ENCODE assay signal across 8 cellular contexts in the genomic region with DNA sequence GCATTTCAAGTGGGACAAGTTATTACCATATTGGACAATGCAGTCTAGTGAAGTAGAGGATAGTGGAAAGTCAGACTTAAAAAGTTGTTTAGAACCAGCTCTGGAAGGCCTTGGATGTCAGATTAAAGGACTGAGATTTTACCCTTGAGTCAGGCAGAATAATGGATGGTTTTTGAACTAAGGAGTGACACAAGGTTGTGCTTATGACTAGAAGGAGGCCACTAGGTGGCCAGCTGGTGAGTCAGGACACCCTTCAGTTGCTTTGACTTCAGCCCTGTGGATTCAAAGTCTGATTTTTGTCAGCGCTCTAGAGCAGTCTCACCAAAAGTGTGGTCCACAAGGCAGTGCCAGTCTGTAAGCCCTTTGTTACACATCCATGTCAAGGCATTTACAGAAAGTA. TPM values are rescaled to one million over a fixed set of nuclear protein-coding genes. Genes with fewer than 3 reads are reported as not detected.
A peak's percentile ranks its signal among the peaks of the same experiment; 100 is the strongest.
DNase-seq lines count a peak whose midpoint lies in the region; ATAC-seq and TF ChIP-seq lines count a peak whose summit lies in the region.

No MANE protein-coding gene starts in this region.

- H3K9me3 ChIP-seq in CD4-positive, CD25-positive, alpha-beta regulatory T cell (ENCODE audit: control insufficient read depth in 2 of 2, low read length in 2 of 2) = no peaks in the 10 kb centered on the region
- H3K9me3 ChIP-seq in SJCRH30 (replicated peaks) (no peaks in the 10 kb centered on the region), spleen (no peaks in the 10 kb centered on the region), heart right ventricle (no peaks in the 10 kb centered on the region)

- peak; percentile 47 to 52 for TF ChIP-seq CTCF in GM23338 (conservative IDR thresholded peaks at IDR 0.05; ENCODE audit: low read depth in 2 of 2)
- TF ChIP-seq CTCF in fibroblast of mammary gland (conservative IDR thresholded peaks at IDR 0.05; ENCODE audit: control insufficient read depth, insufficient read depth, low read depth, low read length) = peak; percentile 55
- peak in 2 of 11 experiments; percentile 9 to 14 for TF ChIP-seq CTCF in spleen (IDR thresholded peaks at IDR 0.05 in 8 of 11, conservative IDR thresholded peaks at IDR 0.05 in 3 of 11)
- peak in 3 of 9 donors; percentile 5 to 33 (median 9) for TF ChIP-seq CTCF in heart right ventricle (IDR thresholded peaks at IDR 0.05)

- H3K79me2 ChIP-seq in GM23338 (replicated peaks; ENCODE audit: insufficient read depth) = peaks cover 54% of the 10 kb centered on the region

- 82 to 100% (median 89%) methylated on average over 1 of the region's 1 CpG for WGBS in spleen, 5 donors
- 89 to 92% methylated on average over 1 of the region's 1 CpG for WGBS in heart right ventricle, 2 donors

- H3K27me3 Mint-ChIP-seq in CD4-positive, CD25-positive, alpha-beta regulatory T cell = peaks cover 2% of the 10 kb centered on the region
- peaks cover 15% of the 10 kb centered on the region for H3K27me3 Mint-ChIP-seq in GM23338 (ENCODE audit: insufficient read depth, low read depth, poor library complexity)

- peaks cover 23% of the 10 kb centered on the region for H4K20me1 ChIP-seq in GM23338 (replicated peaks; ENCODE audit: insufficient read depth)

- no peak for TF ChIP-seq POLR2A in spleen (IDR thresholded peaks at IDR 0.05)

- peaks cover 17% of the 10 kb centered on the region for H3K36me3 ChIP-seq in CD4-positive, CD25-positive, alpha-beta regulatory T cell (ENCODE audit: control insufficient read depth, insufficient read depth, low read length)
- H3K36me3 ChIP-seq in GM23338 (ENCODE audit: insufficient read depth) (peaks cover 18% of the 10 kb centered on the region; the same call in 1 of the 2 replicates), SJCRH30 (peaks cover 38% of the 10 kb centered on the region), spleen (peaks cover 0 to 54% (median 11%) of the 10 kb centered on the region in 6 donors), heart right ventricle (peaks cover 0 to 69% (median 5%) of the 10 kb centered on the region in 9 donors)

- H3K9me3 Mint-ChIP-seq in CD4-positive, CD25-positive, alpha-beta regulatory T cell = peaks cover 0 to 3% (median 0%) of the 10 kb centered on the region in 7 donors
- peaks cover 3% of the 10 kb centered on the region; the same call in 2 of the 3 replicates for H3K9me3 Mint-ChIP-seq in GM23338

- no peaks in the 10 kb centered on the region for H3K27me3 ChIP-seq in CD4-positive, CD25-positive, alpha-beta regulatory T cell (ENCODE audit: control insufficient read depth, insufficient read depth, low read length)
- H3K27me3 ChIP-seq in GM23338 (ENCODE audit: insufficient read depth) = no peaks in the 10 kb centered on the region
- H3K27me3 ChIP-seq in SJCRH30 = no peaks in the 10 kb centered on the region
- H3K27me3 ChIP-seq in spleen (replicated peaks in 1 of 7) = no peaks in the 10 kb centered on the region
- H3K27me3 ChIP-seq in heart right ventricle = no peaks in the 10 kb centered on the region

- H3K4me3 ChIP-seq in CD4-positive, CD25-positive, alpha-beta regulatory T cell (ENCODE audit: low read depth, low read length) = no peak overlapping the region
- H3K4me3 ChIP-seq in GM23338 (no peak overlapping the region), SJCRH30 (no peak overlapping the region), fibroblast of mammary gland (ENCODE audit: control insufficient read depth, low read depth, low read length) (no peak overlapping the region), spleen (no peak overlapping the region), heart right ventricle (no peak overlapping the region)

- no peaks in the 10 kb centered on the region for H3F3A ChIP-seq in GM23338 (replicated peaks; ENCODE audit: low read depth)

- H3K36me3 Mint-ChIP-seq in CD4-positive, CD25-positive, alpha-beta regulatory T cell = peaks cover 36% of the 10 kb centered on the region
- H3K36me3 Mint-ChIP-seq in GM23338 (ENCODE audit: low read depth) = peaks cover 68% of the 10 kb centered on the region

- no peak overlapping the region for H3K27ac Mint-ChIP-seq in CD4-positive, CD25-positive, alpha-beta regulatory T cell
- H3K27ac Mint-ChIP-seq in GM23338 = no peak overlapping the region

- H3K4me1 Mint-ChIP-seq in CD4-positive, CD25-positive, alpha-beta regulatory T cell = peaks cover 24 to 62% (median 38%) of the 10 kb centered on the region in 4 donors
- peaks cover 12% of the 10 kb centered on the region for H3K4me1 Mint-ChIP-seq in GM23338

- peak; percentile 3 to 67 (median 19) for DNase-seq in CD4-positive, CD25-positive, alpha-beta regulatory T cell
- peak; percentile 61 for DNase-seq in GM23338 (ENCODE audit: low spot score)
- peak; percentile 5 to 33 for DNase-seq in SJCRH30
- peak; percentile 75 for DNase-seq in fibroblast of mammary gland (ENCODE audit: low read depth)
- no peak for DNase-seq in spleen
- no peak for DNase-seq in stimulated activated naive CD4-positive, alpha-beta T cell treated with Interleukin-2 at 50 U/mL for 16 hours (lab: John Stamatoyannopoulos, UW)
- DNase-seq in heart right ventricle = no peak

- H3K4me2 ChIP-seq in GM23338 = no peak overlapping the region

- intact Hi-C loops in spleen (cut with DNase I; ENCODE audit: low total_unique reads) = loop anchor here (10.0 kb wide), 1 partner anchor 66 kb away; a partner anchor contains a TSS
- intact Hi-C loops in heart right ventricle (cut with DNase I) = loop anchor here in 1 of 10 donors (5.0 kb wide), 1 partner anchor 63 kb away; a partner anchor contains a TSS

- no peaks in the 10 kb centered on the region for H3K9me2 ChIP-seq in GM23338 (ENCODE audit: insufficient read depth)

- H2AFZ ChIP-seq in GM23338 = no peak overlapping the region

- peaks cover 29% of the 10 kb centered on the region for H3K4me1 ChIP-seq in CD4-positive, CD25-positive, alpha-beta regulatory T cell (ENCODE audit: control insufficient read depth, insufficient read depth, low read length, poor library complexity, severe bottlenecking)
- 0 out of 2 replicates have a peak, but pooled peaks cover 9% of the 10 kb centered on the region for H3K4me1 ChIP-seq in GM23338 (ENCODE audit: insufficient read depth)
- no peaks in the 10 kb centered on the region for H3K4me1 ChIP-seq in SJCRH30
- peaks cover 14 to 49% (median 29%) of the 10 kb centered on the region in 6 donors for H3K4me1 ChIP-seq in spleen
- H3K4me1 ChIP-seq in heart right ventricle = peaks cover 0 to 33% (median 16%) of the 10 kb centered on the region in 9 donors

- H3K4me3 Mint-ChIP-seq in CD4-positive, CD25-positive, alpha-beta regulatory T cell = peak overlapping the region in 2 of 4 donors; percentile 22 to 47
- no peak overlapping the region for H3K4me3 Mint-ChIP-seq in GM23338

- no peak overlapping the region for H3K27ac ChIP-seq in CD4-positive, CD25-positive, alpha-beta regulatory T cell (ENCODE audit: insufficient read depth, low read length, poor library complexity, severe bottlenecking)
- H3K27ac ChIP-seq in GM23338 (ENCODE audit: low read depth) = no peak overlapping the region
- H3K27ac ChIP-seq in SJCRH30 = no peak overlapping the region
- H3K27ac ChIP-seq in spleen = peak overlapping the region in 1 of 8 donors; percentile 22
- H3K27ac ChIP-seq in heart right ventricle = no peak overlapping the region

- no peak for ATAC-seq in CD4-positive, CD25-positive, alpha-beta regulatory T cell (ENCODE audit: low read depth in 2 of 2)
- no peak; the same call in 2 of the 3 replicates for ATAC-seq in GM23338
- ATAC-seq in heart right ventricle = no peak
- ATAC-seq in HG03378 (IDR thresholded peaks at IDR 0.05; ENCODE audit: unreplicated experiment) = no peak

TF ChIP-seq in GM23338, 12 proteins besides CTCF, POLR2A, EP300 and RAD21 (continues in another document):
- TF ChIP-seq, protein P1, sequence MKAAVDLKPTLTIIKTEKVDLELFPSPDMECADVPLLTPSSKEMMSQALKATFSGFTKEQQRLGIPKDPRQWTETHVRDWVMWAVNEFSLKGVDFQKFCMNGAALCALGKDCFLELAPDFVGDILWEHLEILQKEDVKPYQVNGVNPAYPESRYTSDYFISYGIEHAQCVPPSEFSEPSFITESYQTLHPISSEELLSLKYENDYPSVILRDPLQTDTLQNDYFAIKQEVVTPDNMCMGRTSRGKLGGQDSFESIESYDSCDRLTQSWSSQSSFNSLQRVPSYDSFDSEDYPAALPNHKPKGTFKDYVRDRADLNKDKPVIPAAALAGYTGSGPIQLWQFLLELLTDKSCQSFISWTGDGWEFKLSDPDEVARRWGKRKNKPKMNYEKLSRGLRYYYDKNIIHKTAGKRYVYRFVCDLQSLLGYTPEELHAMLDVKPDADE (IDR thresholded peaks at IDR 0.05) = no peak
- TF ChIP-seq POLR2AphosphoS5 (IDR thresholded peaks at IDR 0.05; ENCODE audit: low read depth) (no peak), EZH2 (IDR thresholded peaks at IDR 0.05; ENCODE audit: low read depth, unreplicated experiment) (no peak), CREB1 (CRISPR knock-in tag; IDR thresholded peaks at IDR 0.05; ENCODE audit: low read depth) (no peak), ZNF114 (CRISPR knock-in tag; IDR thresholded peaks at IDR 0.05) (no peak), ZNF331 (CRISPR knock-in tag; IDR thresholded peaks at IDR 0.05; ENCODE audit: low read depth) (no peak), STAT1 (IDR thresholded peaks at IDR 0.05; ENCODE audit: unreplicated experiment) (no peak)

RNA-seq across cellular contexts. Expression of a gene that starts 3.8 kb away (rescaled TPM):
- 31.0 TPM for total RNA-seq in CD4-positive, CD25-positive, alpha-beta regulatory T cell
- polyA plus RNA-seq in CD4-positive, CD25-positive, alpha-beta regulatory T cell = 10 to 100 TPM; 29.9 to 38.3 (median 34.2) TPM
- 42.8 and 53.9 TPM in 2 replicates for total RNA-seq in GM23338 (2014; rRNA removed; shearing (Covaris generic))
- polyA plus RNA-seq in GM23338 (2016; fragmentation: Nextera tagmentation; extraction: Ambion mirVana) = 29.4 and 34.4 TPM in 2 replicates
- total RNA-seq in SJCRH30 (2014; rRNA removed; shearing (Covaris generic)) = 41.3 and 41.4 TPM in 2 replicates
- 10 to 100 TPM; 19.2 to 36.9 (median 23.7) TPM for total RNA-seq in spleen
- polyA plus RNA-seq in spleen = 10 to 100 TPM in 1 of 3 donors, 1 to 10 TPM in 2; 7.7 to 10.1 (median 9.5) TPM
- total RNA-seq in heart right ventricle = 10 to 100 TPM in 2 of 10 donors, 1 to 10 TPM in 8; 7.8 to 12.6 (median 8.9) TPM
- polyA plus RNA-seq in heart right ventricle = 1 to 10 TPM; 5.3 to 6.6 TPM

Comparison
In these comparisons a context has a peak if more than half of its experiments do, and no peak if none do; other contexts are left out.
1. DNase-seq: peak in CD4-positive, CD25-positive, alpha-beta regulatory T cell (3 of 3), GM23338 (single experiment), SJCRH30 (2 of 2) and fibroblast of mammary gland (single experiment); none in spleen (single experiment), stimulated activated naive CD4-positive, alpha-beta T cell treated with Interleukin-2 at 50 U/mL for 16 hours (single experiment) and heart right ventricle (0 of 2).